Comparison of ENCODE assay signal across 3 cellular contexts in the genomic region with DNA sequence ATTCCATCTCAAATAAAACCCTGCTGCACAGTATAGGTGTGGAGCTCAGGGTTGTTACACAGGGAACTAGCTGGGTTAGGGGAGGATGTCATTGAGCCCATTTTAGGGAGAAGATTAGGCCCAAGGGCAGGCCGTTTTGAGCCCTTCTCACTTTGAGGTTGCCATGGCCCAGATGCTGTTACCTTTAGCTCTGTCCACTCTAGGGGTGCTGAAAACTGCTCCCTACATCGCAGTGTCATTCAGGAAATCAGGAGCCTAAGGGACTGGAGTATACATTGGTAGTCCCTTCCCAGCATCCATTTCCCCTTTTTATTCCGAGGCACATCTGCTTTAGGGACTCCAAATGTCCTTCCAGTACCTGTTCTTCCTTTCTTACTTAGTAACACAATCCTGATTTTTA.
TF ChIP-seq lines count a peak whose summit lies in the region.

No MANE protein-coding gene starts in this region.

TF ChIP-seq in SK-N-SH, 30 proteins besides CTCF, POLR2A, EP300 and RAD21:
- TF ChIP-seq, protein P1, sequence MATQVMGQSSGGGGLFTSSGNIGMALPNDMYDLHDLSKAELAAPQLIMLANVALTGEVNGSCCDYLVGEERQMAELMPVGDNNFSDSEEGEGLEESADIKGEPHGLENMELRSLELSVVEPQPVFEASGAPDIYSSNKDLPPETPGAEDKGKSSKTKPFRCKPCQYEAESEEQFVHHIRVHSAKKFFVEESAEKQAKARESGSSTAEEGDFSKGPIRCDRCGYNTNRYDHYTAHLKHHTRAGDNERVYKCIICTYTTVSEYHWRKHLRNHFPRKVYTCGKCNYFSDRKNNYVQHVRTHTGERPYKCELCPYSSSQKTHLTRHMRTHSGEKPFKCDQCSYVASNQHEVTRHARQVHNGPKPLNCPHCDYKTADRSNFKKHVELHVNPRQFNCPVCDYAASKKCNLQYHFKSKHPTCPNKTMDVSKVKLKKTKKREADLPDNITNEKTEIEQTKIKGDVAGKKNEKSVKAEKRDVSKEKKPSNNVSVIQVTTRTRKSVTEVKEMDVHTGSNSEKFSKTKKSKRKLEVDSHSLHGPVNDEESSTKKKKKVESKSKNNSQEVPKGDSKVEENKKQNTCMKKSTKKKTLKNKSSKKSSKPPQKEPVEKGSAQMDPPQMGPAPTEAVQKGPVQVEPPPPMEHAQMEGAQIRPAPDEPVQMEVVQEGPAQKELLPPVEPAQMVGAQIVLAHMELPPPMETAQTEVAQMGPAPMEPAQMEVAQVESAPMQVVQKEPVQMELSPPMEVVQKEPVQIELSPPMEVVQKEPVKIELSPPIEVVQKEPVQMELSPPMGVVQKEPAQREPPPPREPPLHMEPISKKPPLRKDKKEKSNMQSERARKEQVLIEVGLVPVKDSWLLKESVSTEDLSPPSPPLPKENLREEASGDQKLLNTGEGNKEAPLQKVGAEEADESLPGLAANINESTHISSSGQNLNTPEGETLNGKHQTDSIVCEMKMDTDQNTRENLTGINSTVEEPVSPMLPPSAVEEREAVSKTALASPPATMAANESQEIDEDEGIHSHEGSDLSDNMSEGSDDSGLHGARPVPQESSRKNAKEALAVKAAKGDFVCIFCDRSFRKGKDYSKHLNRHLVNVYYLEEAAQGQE (IDR thresholded peaks at IDR 0.05; ENCODE audit: low read depth, low read length) = peak; percentile 58; the same call in 1 of the 2 replicates
- no peak for TF ChIP-seq TEAD4 (IDR thresholded peaks at IDR 0.05; ENCODE audit: borderline replicate concordance, insufficient read depth)

TF ChIP-seq in SK-N-SH treated with all-trans-retinoic acid at 6 μM for 48 hours, 23 proteins besides CTCF, POLR2A, EP300 and RAD21 (continued from another document):
- TF ChIP-seq TCF4 (CRISPR knock-in tag; IDR thresholded peaks at IDR 0.05; ENCODE audit: borderline replicate concordance) (no peak), ZFP3 (CRISPR knock-in tag; IDR thresholded peaks at IDR 0.05) (no peak), ISL1 (CRISPR knock-in tag; IDR thresholded peaks at IDR 0.05) (no peak), ZC3H10 (CRISPR knock-in tag; IDR thresholded peaks at IDR 0.05) (no peak), ZFP30 (CRISPR knock-in tag; IDR thresholded peaks at IDR 0.05) (no peak), BACH2 (CRISPR knock-in tag; IDR thresholded peaks at IDR 0.05; ENCODE audit: borderline replicate concordance) (no peak), CSDC2 (CRISPR knock-in tag; IDR thresholded peaks at IDR 0.05) (no peak), ZNF70 (CRISPR knock-in tag; IDR thresholded peaks at IDR 0.05) (no peak), PPARA (CRISPR knock-in tag; IDR thresholded peaks at IDR 0.05; ENCODE audit: borderline replicate concordance) (no peak), ARNTL (CRISPR knock-in tag; IDR thresholded peaks at IDR 0.05; ENCODE audit: borderline replicate concordance, low read depth) (no peak)
- TF ChIP-seq, protein P2, sequence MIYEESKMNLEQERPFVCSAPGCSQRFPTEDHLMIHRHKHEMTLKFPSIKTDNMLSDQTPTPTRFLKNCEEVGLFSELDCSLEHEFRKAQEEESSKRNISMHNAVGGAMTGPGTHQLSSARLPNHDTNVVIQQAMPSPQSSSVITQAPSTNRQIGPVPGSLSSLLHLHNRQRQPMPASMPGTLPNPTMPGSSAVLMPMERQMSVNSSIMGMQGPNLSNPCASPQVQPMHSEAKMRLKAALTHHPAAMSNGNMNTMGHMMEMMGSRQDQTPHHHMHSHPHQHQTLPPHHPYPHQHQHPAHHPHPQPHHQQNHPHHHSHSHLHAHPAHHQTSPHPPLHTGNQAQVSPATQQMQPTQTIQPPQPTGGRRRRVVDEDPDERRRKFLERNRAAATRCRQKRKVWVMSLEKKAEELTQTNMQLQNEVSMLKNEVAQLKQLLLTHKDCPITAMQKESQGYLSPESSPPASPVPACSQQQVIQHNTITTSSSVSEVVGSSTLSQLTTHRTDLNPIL (CRISPR knock-in tag; IDR thresholded peaks at IDR 0.05; ENCODE audit: low read depth) = no peak
- TF ChIP-seq, protein P3, sequence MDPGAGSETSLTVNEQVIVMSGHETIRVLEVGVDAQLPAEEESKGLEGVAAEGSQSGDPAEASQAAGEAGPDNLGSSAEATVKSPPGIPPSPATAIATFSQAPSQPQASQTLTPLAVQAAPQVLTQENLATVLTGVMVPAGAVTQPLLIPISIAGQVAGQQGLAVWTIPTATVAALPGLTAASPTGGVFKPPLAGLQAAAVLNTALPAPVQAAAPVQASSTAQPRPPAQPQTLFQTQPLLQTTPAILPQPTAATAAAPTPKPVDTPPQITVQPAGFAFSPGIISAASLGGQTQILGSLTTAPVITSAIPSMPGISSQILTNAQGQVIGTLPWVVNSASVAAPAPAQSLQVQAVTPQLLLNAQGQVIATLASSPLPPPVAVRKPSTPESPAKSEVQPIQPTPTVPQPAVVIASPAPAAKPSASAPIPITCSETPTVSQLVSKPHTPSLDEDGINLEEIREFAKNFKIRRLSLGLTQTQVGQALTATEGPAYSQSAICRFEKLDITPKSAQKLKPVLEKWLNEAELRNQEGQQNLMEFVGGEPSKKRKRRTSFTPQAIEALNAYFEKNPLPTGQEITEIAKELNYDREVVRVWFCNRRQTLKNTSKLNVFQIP (CRISPR knock-in tag; IDR thresholded peaks at IDR 0.05; ENCODE audit: borderline replicate concordance, low read depth) = no peak
- TF ChIP-seq, protein P4, sequence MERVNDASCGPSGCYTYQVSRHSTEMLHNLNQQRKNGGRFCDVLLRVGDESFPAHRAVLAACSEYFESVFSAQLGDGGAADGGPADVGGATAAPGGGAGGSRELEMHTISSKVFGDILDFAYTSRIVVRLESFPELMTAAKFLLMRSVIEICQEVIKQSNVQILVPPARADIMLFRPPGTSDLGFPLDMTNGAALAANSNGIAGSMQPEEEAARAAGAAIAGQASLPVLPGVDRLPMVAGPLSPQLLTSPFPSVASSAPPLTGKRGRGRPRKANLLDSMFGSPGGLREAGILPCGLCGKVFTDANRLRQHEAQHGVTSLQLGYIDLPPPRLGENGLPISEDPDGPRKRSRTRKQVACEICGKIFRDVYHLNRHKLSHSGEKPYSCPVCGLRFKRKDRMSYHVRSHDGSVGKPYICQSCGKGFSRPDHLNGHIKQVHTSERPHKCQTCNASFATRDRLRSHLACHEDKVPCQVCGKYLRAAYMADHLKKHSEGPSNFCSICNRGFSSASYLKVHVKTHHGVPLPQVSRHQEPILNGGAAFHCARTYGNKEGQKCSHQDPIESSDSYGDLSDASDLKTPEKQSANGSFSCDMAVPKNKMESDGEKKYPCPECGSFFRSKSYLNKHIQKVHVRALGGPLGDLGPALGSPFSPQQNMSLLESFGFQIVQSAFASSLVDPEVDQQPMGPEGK (CRISPR knock-in tag; IDR thresholded peaks at IDR 0.05; ENCODE audit: borderline replicate concordance) = no peak
- TF ChIP-seq, protein P5, sequence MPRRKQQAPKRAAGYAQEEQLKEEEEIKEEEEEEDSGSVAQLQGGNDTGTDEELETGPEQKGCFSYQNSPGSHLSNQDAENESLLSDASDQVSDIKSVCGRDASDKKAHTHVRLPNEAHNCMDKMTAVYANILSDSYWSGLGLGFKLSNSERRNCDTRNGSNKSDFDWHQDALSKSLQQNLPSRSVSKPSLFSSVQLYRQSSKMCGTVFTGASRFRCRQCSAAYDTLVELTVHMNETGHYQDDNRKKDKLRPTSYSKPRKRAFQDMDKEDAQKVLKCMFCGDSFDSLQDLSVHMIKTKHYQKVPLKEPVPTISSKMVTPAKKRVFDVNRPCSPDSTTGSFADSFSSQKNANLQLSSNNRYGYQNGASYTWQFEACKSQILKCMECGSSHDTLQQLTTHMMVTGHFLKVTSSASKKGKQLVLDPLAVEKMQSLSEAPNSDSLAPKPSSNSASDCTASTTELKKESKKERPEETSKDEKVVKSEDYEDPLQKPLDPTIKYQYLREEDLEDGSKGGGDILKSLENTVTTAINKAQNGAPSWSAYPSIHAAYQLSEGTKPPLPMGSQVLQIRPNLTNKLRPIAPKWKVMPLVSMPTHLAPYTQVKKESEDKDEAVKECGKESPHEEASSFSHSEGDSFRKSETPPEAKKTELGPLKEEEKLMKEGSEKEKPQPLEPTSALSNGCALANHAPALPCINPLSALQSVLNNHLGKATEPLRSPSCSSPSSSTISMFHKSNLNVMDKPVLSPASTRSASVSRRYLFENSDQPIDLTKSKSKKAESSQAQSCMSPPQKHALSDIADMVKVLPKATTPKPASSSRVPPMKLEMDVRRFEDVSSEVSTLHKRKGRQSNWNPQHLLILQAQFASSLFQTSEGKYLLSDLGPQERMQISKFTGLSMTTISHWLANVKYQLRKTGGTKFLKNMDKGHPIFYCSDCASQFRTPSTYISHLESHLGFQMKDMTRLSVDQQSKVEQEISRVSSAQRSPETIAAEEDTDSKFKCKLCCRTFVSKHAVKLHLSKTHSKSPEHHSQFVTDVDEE (CRISPR knock-in tag; IDR thresholded peaks at IDR 0.05) = no peak

TF ChIP-seq in WTC11, 78 proteins besides CTCF, POLR2A, EP300 and RAD21 (continued from another document):
- TF ChIP-seq, protein P6, sequence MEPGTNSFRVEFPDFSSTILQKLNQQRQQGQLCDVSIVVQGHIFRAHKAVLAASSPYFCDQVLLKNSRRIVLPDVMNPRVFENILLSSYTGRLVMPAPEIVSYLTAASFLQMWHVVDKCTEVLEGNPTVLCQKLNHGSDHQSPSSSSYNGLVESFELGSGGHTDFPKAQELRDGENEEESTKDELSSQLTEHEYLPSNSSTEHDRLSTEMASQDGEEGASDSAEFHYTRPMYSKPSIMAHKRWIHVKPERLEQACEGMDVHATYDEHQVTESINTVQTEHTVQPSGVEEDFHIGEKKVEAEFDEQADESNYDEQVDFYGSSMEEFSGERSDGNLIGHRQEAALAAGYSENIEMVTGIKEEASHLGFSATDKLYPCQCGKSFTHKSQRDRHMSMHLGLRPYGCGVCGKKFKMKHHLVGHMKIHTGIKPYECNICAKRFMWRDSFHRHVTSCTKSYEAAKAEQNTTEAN (CRISPR knock-in tag; IDR thresholded peaks at IDR 0.05) = no peak
- TF ChIP-seq, protein P7, sequence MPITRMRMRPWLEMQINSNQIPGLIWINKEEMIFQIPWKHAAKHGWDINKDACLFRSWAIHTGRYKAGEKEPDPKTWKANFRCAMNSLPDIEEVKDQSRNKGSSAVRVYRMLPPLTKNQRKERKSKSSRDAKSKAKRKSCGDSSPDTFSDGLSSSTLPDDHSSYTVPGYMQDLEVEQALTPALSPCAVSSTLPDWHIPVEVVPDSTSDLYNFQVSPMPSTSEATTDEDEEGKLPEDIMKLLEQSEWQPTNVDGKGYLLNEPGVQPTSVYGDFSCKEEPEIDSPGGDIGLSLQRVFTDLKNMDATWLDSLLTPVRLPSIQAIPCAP (CRISPR knock-in tag; IDR thresholded peaks at IDR 0.05) = no peak
- TF ChIP-seq, protein P8, sequence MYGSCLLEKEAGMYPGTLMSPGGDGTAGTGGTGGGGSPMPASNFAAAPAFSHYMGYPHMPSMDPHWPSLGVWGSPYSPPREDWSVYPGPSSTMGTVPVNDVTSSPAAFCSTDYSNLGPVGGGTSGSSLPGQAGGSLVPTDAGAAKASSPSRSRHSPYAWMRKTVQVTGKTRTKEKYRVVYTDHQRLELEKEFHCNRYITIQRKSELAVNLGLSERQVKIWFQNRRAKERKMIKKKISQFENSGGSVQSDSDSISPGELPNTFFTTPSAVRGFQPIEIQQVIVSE (CRISPR knock-in tag; IDR thresholded peaks at IDR 0.05; ENCODE audit: borderline replicate concordance) = no peak
- TF ChIP-seq TEAD1 (CRISPR knock-in tag; IDR thresholded peaks at IDR 0.05) (no peak), SMAD3 (CRISPR knock-in tag; IDR thresholded peaks at IDR 0.05; ENCODE audit: borderline replicate concordance) (0 out of 2 replicates have a peak, but pooled peaks have one; percentile 36)
- TF ChIP-seq, protein P9, sequence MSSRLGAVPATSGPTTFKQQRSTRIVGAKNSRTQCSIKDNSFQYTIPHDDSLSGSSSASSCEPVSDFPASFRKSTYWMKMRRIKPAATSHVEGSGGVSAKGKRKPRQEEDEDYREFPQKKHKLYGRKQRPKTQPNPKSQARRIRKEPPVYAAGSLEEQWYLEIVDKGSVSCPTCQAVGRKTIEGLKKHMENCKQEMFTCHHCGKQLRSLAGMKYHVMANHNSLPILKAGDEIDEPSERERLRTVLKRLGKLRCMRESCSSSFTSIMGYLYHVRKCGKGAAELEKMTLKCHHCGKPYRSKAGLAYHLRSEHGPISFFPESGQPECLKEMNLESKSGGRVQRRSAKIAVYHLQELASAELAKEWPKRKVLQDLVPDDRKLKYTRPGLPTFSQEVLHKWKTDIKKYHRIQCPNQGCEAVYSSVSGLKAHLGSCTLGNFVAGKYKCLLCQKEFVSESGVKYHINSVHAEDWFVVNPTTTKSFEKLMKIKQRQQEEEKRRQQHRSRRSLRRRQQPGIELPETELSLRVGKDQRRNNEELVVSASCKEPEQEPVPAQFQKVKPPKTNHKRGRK (CRISPR knock-in tag; IDR thresholded peaks at IDR 0.05; ENCODE audit: borderline replicate concordance) = no peak
- TF ChIP-seq, protein P10, sequence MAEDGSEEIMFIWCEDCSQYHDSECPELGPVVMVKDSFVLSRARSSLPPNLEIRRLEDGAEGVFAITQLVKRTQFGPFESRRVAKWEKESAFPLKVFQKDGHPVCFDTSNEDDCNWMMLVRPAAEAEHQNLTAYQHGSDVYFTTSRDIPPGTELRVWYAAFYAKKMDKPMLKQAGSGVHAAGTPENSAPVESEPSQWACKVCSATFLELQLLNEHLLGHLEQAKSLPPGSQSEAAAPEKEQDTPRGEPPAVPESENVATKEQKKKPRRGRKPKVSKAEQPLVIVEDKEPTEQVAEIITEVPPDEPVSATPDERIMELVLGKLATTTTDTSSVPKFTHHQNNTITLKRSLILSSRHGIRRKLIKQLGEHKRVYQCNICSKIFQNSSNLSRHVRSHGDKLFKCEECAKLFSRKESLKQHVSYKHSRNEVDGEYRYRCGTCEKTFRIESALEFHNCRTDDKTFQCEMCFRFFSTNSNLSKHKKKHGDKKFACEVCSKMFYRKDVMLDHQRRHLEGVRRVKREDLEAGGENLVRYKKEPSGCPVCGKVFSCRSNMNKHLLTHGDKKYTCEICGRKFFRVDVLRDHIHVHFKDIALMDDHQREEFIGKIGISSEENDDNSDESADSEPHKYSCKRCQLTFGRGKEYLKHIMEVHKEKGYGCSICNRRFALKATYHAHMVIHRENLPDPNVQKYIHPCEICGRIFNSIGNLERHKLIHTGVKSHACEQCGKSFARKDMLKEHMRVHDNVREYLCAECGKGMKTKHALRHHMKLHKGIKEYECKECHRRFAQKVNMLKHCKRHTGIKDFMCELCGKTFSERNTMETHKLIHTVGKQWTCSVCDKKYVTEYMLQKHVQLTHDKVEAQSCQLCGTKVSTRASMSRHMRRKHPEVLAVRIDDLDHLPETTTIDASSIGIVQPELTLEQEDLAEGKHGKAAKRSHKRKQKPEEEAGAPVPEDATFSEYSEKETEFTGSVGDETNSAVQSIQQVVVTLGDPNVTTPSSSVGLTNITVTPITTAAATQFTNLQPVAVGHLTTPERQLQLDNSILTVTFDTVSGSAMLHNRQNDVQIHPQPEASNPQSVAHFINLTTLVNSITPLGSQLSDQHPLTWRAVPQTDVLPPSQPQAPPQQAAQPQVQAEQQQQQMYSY (CRISPR knock-in tag; IDR thresholded peaks at IDR 0.05) = 0 out of 2 replicates have a peak, but pooled peaks have one; percentile 14
